In genomic region chr4:127732623-127733199, GRCh38 we compare ENCODE assay signal across 8 cellular contexts. TPM values are rescaled to one million over a fixed set of nuclear protein-coding genes. Genes with fewer than 3 reads are reported as not detected.
A peak's percentile ranks its signal among the peaks of the same experiment; 100 is the strongest.
DNase-seq lines count a peak whose midpoint lies in the region; ATAC-seq and TF ChIP-seq lines count a peak whose summit lies in the region.

No MANE protein-coding gene starts in this region.

- DNase-seq in DMS114 treated with DMSO at 0.1 percent for 48 hours (lab: John Stamatoyannopoulos, UW; ENCODE audit: unreplicated experiment): peak; percentile 26
- DNase-seq in epithelial cell of esophagus (ENCODE audit: low read depth): peak; percentile 61
- DNase-seq in neural progenitor cell (ENCODE audit: low spot score): peak; percentile 53
- DNase-seq in GF-D8 (lab: John Stamatoyannopoulos, UW): no peak
- DNase-seq in posterior vena cava (ENCODE audit: low spot score): no peak

- TF ChIP-seq CTCF in OCI-LY3 (IDR thresholded peaks at IDR 0.05; ENCODE audit: low read depth, low read length): peak; percentile 71
- peak; percentile 46 for TF ChIP-seq CTCF in epithelial cell of esophagus (IDR thresholded peaks at IDR 0.05; ENCODE audit: insufficient read depth, low read depth, low read length, missing control alignments)
- TF ChIP-seq CTCF in neural progenitor cell (IDR thresholded peaks at IDR 0.05): peak; percentile 70

- 0 out of 2 replicates have a peak overlapping the region, but pooled peaks have one; percentile 10 for H3K4me2 ChIP-seq in OCI-LY3 (ENCODE audit: low read length)
- H3K4me2 ChIP-seq in neural progenitor cell: no peak overlapping the region

- H3K4me3 ChIP-seq in OCI-LY3 (ENCODE audit: low read length) (no peak overlapping the region), epithelial cell of esophagus (ENCODE audit: low read length) (no peak overlapping the region), neural progenitor cell (no peak overlapping the region)

- H2AFZ ChIP-seq in OCI-LY3 (ENCODE audit: low read depth, low read length) (no peak overlapping the region), neural progenitor cell (replicated peaks) (peak overlapping the region; percentile 11)

- H3K36me3 ChIP-seq in OCI-LY3 (replicated peaks; ENCODE audit: low read depth, low read length) (no peaks in the 10 kb centered on the region), neural progenitor cell (no peaks in the 10 kb centered on the region)

- H3K79me2 ChIP-seq in OCI-LY3 (ENCODE audit: low read length): no peaks in the 10 kb centered on the region
- H3K79me2 ChIP-seq in neural progenitor cell (ENCODE audit: low read depth): no peaks in the 10 kb centered on the region

- peaks cover 4% of the 10 kb centered on the region for H3K4me1 Mint-ChIP-seq in neural progenitor cell

- no peak overlapping the region for H3K27ac Mint-ChIP-seq in neural progenitor cell

- ATAC-seq in GM19397 (IDR thresholded peaks at IDR 0.05; ENCODE audit: unreplicated experiment) (peak; percentile 80), HG03575 (IDR thresholded peaks at IDR 0.05; ENCODE audit: extremely low read depth, insufficient number of reproducible peaks, low FRiP score, unreplicated experiment) (peak; percentile 79)

- H3K27me3 Mint-ChIP-seq in neural progenitor cell (ENCODE audit: insufficient read depth, low read depth): peaks cover 4% of the 10 kb centered on the region

- H3K4me1 ChIP-seq in OCI-LY3 (ENCODE audit: low read length) (no peaks in the 10 kb centered on the region), neural progenitor cell (no peaks in the 10 kb centered on the region)

- H3K9me3 ChIP-seq in OCI-LY3 (ENCODE audit: insufficient read depth, low read length) (no peaks in the 10 kb centered on the region), neural progenitor cell (ENCODE audit: low read depth) (no peaks in the 10 kb centered on the region)

- H3F3A ChIP-seq in neural progenitor cell (ENCODE audit: low read depth): no peaks in the 10 kb centered on the region

- H4K20me1 ChIP-seq in OCI-LY3 (ENCODE audit: insufficient read depth, low read length) (no peaks in the 10 kb centered on the region), neural progenitor cell (ENCODE audit: low read depth) (no peaks in the 10 kb centered on the region)

- no peak overlapping the region for H3K4me3 Mint-ChIP-seq in neural progenitor cell

- H3K9ac ChIP-seq in OCI-LY3 (ENCODE audit: low read length) (no peak overlapping the region), neural progenitor cell (no peak overlapping the region)

- no peaks in the 10 kb centered on the region for H3K36me3 Mint-ChIP-seq in neural progenitor cell

- H3K27ac ChIP-seq in OCI-LY3 (ENCODE audit: low read length): no peak overlapping the region
- H3K27ac ChIP-seq in neural progenitor cell: no peak overlapping the region

- intact Hi-C loops in posterior vena cava (cut with DNase I): loop anchor here (5.0 kb wide), 1 partner anchor 125 kb away; no protein-coding TSS in a partner anchor

- H3K9me3 Mint-ChIP-seq in neural progenitor cell: no peaks in the 10 kb centered on the region

- peaks cover 21% of the 10 kb centered on the region for H3K27me3 ChIP-seq in OCI-LY3 (ENCODE audit: low read depth, low read length)
- no peaks in the 10 kb centered on the region for H3K27me3 ChIP-seq in neural progenitor cell

RNA-seq across cellular contexts. Expression of gene SLC25A31, which starts 2.5 kb away (rescaled TPM):
- total RNA-seq in neural progenitor cell (ENCODE audit: low replicate concordance): 0.21 TPM in 1 of 2 replicates, not detected in the other
- not detected for total RNA-seq in posterior vena cava

RNA-seq across cellular contexts. Expression of gene HSPA4L, which starts 49.4 kb away (rescaled TPM):
- total RNA-seq in neural progenitor cell (ENCODE audit: low replicate concordance) (0.67 and 0.77 TPM in 2 replicates), posterior vena cava (1 to 10 TPM; 7.7 to 9.9 TPM)

Comparison
In these comparisons a context has a peak if more than half of its experiments do, and no peak if none do; other contexts are left out.
1. DNase-seq: peak in DMS114 treated with DMSO at 0.1 percent for 48 hours (single experiment), epithelial cell of esophagus (single experiment) and neural progenitor cell (single experiment); none in GF-D8 (single experiment) and posterior vena cava (single experiment).
2. Peak in every context shown above with its lines, with median percentiles within 50 percentile points of each other: CTCF ChIP-seq.